27 cellular contexts compared by ENCODE assay signal in the genomic region with DNA sequence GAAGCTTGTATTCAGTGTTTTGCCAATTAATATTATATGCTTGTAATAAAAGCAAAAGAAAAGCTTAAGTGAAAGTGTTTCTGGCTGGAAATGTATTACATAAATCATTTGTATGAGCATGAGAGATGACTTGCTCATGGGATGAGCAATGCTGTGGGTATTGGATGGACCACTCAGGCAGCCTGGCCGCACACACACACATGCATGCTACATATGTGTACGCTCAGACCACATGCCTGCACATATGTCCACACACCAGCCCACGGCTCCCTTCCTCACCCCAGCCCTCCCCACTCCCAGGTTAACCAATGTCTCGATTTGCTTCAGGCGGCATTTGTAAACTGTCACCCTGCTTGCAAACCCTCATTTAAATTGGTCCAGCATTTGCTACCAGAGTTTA. TPM values are rescaled to one million over a fixed set of nuclear protein-coding genes. Genes with fewer than 3 reads are reported as not detected.
DNase-seq lines count a peak whose midpoint lies in the region; ATAC-seq and TF ChIP-seq lines count a peak whose summit lies in the region.
"Had no signal": no experiment of that assay in that cellular context is flagged by ENCODE, and none has a peak within 500 bp of the region (broad histone marks: within the 10 kb centered on the region; RNA-seq: fewer than 3 reads in every experiment).

No MANE protein-coding gene starts in this region.

- ATAC-seq in HG02885 (IDR thresholded peaks at IDR 0.05; ENCODE audit: poor library complexity, unreplicated experiment) = no peak
- no peak for ATAC-seq in HG03469 (IDR thresholded peaks at IDR 0.05; ENCODE audit: unreplicated experiment)
- ATAC-seq: activated naive CD8-positive, alpha-beta T cell treated with anti-CD3 and anti-CD28 coated beads, Interleukin-2, amount 50 U/mL, for 24 hours; stimulated activated memory B cell treated with anti-CD40 and anti-IgM and Interleukin-4, amounts not matched to agents 10 μg/mL and 1 μg/mL and 100 μg/mL, for 72 hours; upper lobe of right lung had no signal

- H3K4me1 Mint-ChIP-seq in chondrocyte (ENCODE audit: low read depth) (peaks cover 50% of the 10 kb centered on the region), neural crest cell (peaks cover 49% of the 10 kb centered on the region)

- peak; percentile 24 for DNase-seq in ELR (ENCODE audit: low read depth)
- DNase-seq in H7 = peak; percentile 32
- DNase-seq in chondrocyte (ENCODE audit: low spot score) = peak; percentile 87
- DNase-seq in neural crest cell (ENCODE audit: low read depth, low spot score) = no peak
- no peak for DNase-seq in HPDE6-E6E7 (ENCODE audit: extremely low spot score)
- DNase-seq: activated effector memory CD4-positive, alpha-beta T cell treated with anti-CD3 and anti-CD28 coated beads, Interleukin-2, amount 50 U/mL, for 16 hours; activated naive CD8-positive, alpha-beta T cell treated with anti-CD3 and anti-CD28 coated beads, Interleukin-2, amount 50 U/mL, for 24 hours; activated T-cell treated with anti-CD3 and anti-CD28 coated beads for 4 hours; Calu3; DMS79 treated with DMSO at 0.1 percent for 48 hours; KG1; MG63; NCI-H2029; NCI-H526 treated with DMSO at 0.1 percent for 48 hours; sigmoid colon; stimulated activated CD4-positive, alpha-beta T cell treated with anti-CD3 and anti-CD28 coated beads, Interleukin-4, amount 100 ng/mL, for 4 hours; substantia nigra; T-helper 1 cell; upper lobe of right lung had no signal

- H3K27me3 Mint-ChIP-seq in chondrocyte (ENCODE audit: low read depth) (no peaks in the 10 kb centered on the region), neural crest cell (ENCODE audit: low read depth) (peaks cover 11% of the 10 kb centered on the region)
- H3K27me3 Mint-ChIP-seq: activated naive CD8-positive, alpha-beta T cell treated with anti-CD3 and anti-CD28 coated beads, Interleukin-2, amount 50 U/mL, for 24 hours; central memory CD8-positive, alpha-beta T cell; stimulated activated memory B cell treated with anti-CD40 and anti-IgM and Interleukin-4, amounts not matched to agents 10 μg/mL and 1 μg/mL and 100 μg/mL, for 72 hours had no signal

- peaks cover 19% of the 10 kb centered on the region for H3K36me3 ChIP-seq in H7 (replicated peaks; ENCODE audit: control insufficient read depth, insufficient read depth, low read length)
- H3K36me3 ChIP-seq: prostate gland had no signal

- H3K9me3 Mint-ChIP-seq in chondrocyte (ENCODE audit: low read depth) = no peaks in the 10 kb centered on the region
- peaks cover 3% of the 10 kb centered on the region for H3K9me3 Mint-ChIP-seq in neural crest cell
- H3K9me3 Mint-ChIP-seq: activated naive CD8-positive, alpha-beta T cell treated with anti-CD3 and anti-CD28 coated beads, Interleukin-2, amount 50 U/mL, for 24 hours; central memory CD8-positive, alpha-beta T cell had no signal

- peaks cover 24% of the 10 kb centered on the region for H3K36me3 Mint-ChIP-seq in chondrocyte (ENCODE audit: low read depth)
- peaks cover 51% of the 10 kb centered on the region for H3K36me3 Mint-ChIP-seq in neural crest cell (ENCODE audit: low read depth)

- H3K4me3 Mint-ChIP-seq in chondrocyte (ENCODE audit: unreplicated experiment) = no peak overlapping the region
- peak overlapping the region; percentile 64 for H3K4me3 Mint-ChIP-seq in neural crest cell
- H3K4me3 Mint-ChIP-seq: activated naive CD8-positive, alpha-beta T cell treated with anti-CD3 and anti-CD28 coated beads, Interleukin-2, amount 50 U/mL, for 24 hours; central memory CD8-positive, alpha-beta T cell; stimulated activated memory B cell treated with anti-CD40 and anti-IgM and Interleukin-4, amounts not matched to agents 10 μg/mL and 1 μg/mL and 100 μg/mL, for 72 hours had no signal

- H3K27ac Mint-ChIP-seq in chondrocyte (ENCODE audit: unreplicated experiment) (peak overlapping the region; percentile 43), neural crest cell (ENCODE audit: unreplicated experiment) (no peak overlapping the region)
- H3K27ac Mint-ChIP-seq: activated naive CD8-positive, alpha-beta T cell treated with anti-CD3 and anti-CD28 coated beads, Interleukin-2, amount 50 U/mL, for 24 hours; stimulated activated memory B cell treated with anti-CD40 and anti-IgM and Interleukin-4, amounts not matched to agents 10 μg/mL and 1 μg/mL and 100 μg/mL, for 72 hours had no signal

- TF ChIP-seq CTCF in chondrocyte (IDR thresholded peaks at IDR 0.05) = no peak
- no peak for TF ChIP-seq CTCF in neural crest cell (conservative IDR thresholded peaks at IDR 0.05)

- H3K27me3 ChIP-seq in H7 (ENCODE audit: control insufficient read depth, insufficient read depth, low read length) = no peaks in the 10 kb centered on the region
- H3K27me3 ChIP-seq: MG63, neutrophil, sigmoid colon, upper lobe of right lung had no signal

- no peak overlapping the region for H3K4me3 ChIP-seq in H7 (ENCODE audit: insufficient read depth, low read depth, low read length)
- H3K4me3 ChIP-seq: lung, MG63, prostate gland, sigmoid colon, upper lobe of right lung had no signal

RNA-seq across cellular contexts. Expression of a gene that starts 55.9 kb away (rescaled TPM):
- 0.15 and 0.62 TPM in 2 replicates for total RNA-seq in H7 (2014; rRNA removed; shearing (Covaris generic))
- total RNA-seq in chondrocyte (not detected in 3 replicates), neural crest cell (2.0 and 2.5 TPM in 2 replicates)
- total RNA-seq: RPMI7951 had no signal

Comparison
In these comparisons a context has a peak if more than half of its experiments do, and no peak if none do; other contexts are left out.
1. DNase-seq: peak in ELR (single experiment), H7 (single experiment) and chondrocyte (single experiment); none in neural crest cell (single experiment) and HPDE6-E6E7 (single experiment).